Comparison of ENCODE assay signal across 14 cellular contexts in the genomic region with DNA sequence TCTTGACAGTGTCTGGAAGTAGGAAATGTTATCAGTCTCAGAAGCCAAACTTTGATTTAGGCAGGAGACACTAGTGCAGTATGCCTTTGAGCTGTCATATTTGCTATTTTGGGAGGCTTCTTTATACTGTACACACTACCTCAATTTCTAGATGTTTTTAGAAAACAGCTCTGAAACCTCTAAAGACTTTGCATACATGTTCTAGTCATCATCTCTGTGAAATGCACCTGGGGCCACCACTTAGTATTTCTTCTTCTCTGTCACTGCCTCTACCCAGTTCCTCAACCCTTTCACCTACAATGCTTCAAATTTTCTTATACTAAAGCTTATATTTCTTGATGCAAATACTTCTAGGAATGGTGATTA. TPM values are rescaled to one million over a fixed set of nuclear protein-coding genes. Genes with fewer than 3 reads are reported as not detected.
A peak's percentile ranks its signal among the peaks of the same experiment; 100 is the strongest.
DNase-seq lines count a peak whose midpoint lies in the region; ATAC-seq and TF ChIP-seq lines count a peak whose summit lies in the region.
"Had no signal": no experiment of that assay in that cellular context is flagged by ENCODE, and none has a peak within 500 bp of the region (broad histone marks: within the 10 kb centered on the region; RNA-seq: fewer than 3 reads in every experiment).

No MANE protein-coding gene starts in this region.

- H3K4me1 Mint-ChIP-seq in activated T-helper 2 cell treated with anti-CD3 and anti-CD28 coated beads, Interferon-gamma antibody, Interleukin-2, Interleukin-4, amounts not matched to agents 10 μg/mL and 5 μg/mL and 100 μg/mL, durations not matched to agents 14 hours and 24 hours and 36 hours (ENCODE audit: low read depth) = peaks cover 5% of the 10 kb centered on the region
- H3K4me1 Mint-ChIP-seq: IgD-negative memory B cell had no signal

- H3K4me1 ChIP-seq in hepatocyte (ENCODE audit: insufficient read depth) (no peaks in the 10 kb centered on the region), right cardiac atrium (ENCODE audit: control insufficient read depth, insufficient read depth, low read length) (no peaks in the 10 kb centered on the region)

- in situ Hi-C loops in GM13977 (cut with MboI; ENCODE audit: low pct_unique_long_range_greater_than_20kb, low sequenced_read_pairs, unreplicated experiment) = loop anchor here (25.0 kb wide), 1 partner anchor 187 kb away; no protein-coding TSS in a partner anchor

- H3K4me3 ChIP-seq in hepatocyte (no peak overlapping the region), right cardiac atrium (ENCODE audit: low read length) (no peak overlapping the region)

- H2AFZ ChIP-seq in hepatocyte = no peak overlapping the region

- peaks cover 17% of the 10 kb centered on the region for H3K27me3 Mint-ChIP-seq in activated T-helper 2 cell treated with anti-CD3 and anti-CD28 coated beads, Interferon-gamma antibody, Interleukin-2, Interleukin-4, amounts not matched to agents 10 μg/mL and 5 μg/mL and 100 μg/mL, durations not matched to agents 14 hours and 24 hours and 36 hours (ENCODE audit: low read depth)
- H3K27me3 Mint-ChIP-seq: activated CD4-positive, alpha-beta memory T cell treated with anti-CD3 and anti-CD28 coated beads for 36 hours; IgD-negative memory B cell had no signal

- H3K36me3 Mint-ChIP-seq in activated T-helper 2 cell treated with anti-CD3 and anti-CD28 coated beads, Interferon-gamma antibody, Interleukin-2, Interleukin-4, amounts not matched to agents 10 μg/mL and 5 μg/mL and 100 μg/mL, durations not matched to agents 14 hours and 24 hours and 36 hours (ENCODE audit: low read depth) = no peaks in the 10 kb centered on the region
- H3K36me3 Mint-ChIP-seq: activated CD4-positive, alpha-beta memory T cell treated with anti-CD3 and anti-CD28 coated beads for 36 hours; IgD-negative memory B cell had no signal

- H4K20me1 ChIP-seq in hepatocyte (ENCODE audit: insufficient read depth, poor library complexity, severe bottlenecking) = no peaks in the 10 kb centered on the region

- H3K4me2 ChIP-seq in hepatocyte = no peak overlapping the region

- DNase-seq in GM13977 (ENCODE audit: low spot score) (peak; percentile 15), kidney glomerular epithelial cell (lab: John Stamatoyannopoulos, UW) (no peak), hepatocyte (ENCODE audit: low spot score) (no peak), right cardiac atrium (no peak)
- no peak for DNase-seq in activated T-helper 2 cell treated with anti-CD3 and anti-CD28 coated beads, Interferon-gamma antibody, Interleukin-2, Interleukin-4, amounts not matched to agents 10 μg/mL and 5 μg/mL and 100 μg/mL, durations not matched to agents 14 hours and 24 hours and 36 hours (ENCODE audit: low spot score)
- DNase-seq: activated CD4-positive, alpha-beta memory T cell treated with anti-CD3 and anti-CD28 coated beads for 36 hours; activated naive CD4-positive, alpha-beta T cell treated with anti-CD3 and anti-CD28 coated beads, Interleukin-2, amount 50 U/mL, for 16 hours; DMS79 treated with DMSO at 0.1 percent for 48 hours; NCI-H187 treated with DMSO at 0.1 percent for 48 hours had no signal

- ATAC-seq in GM19395 (IDR thresholded peaks at IDR 0.05; ENCODE audit: unreplicated experiment) (peak; percentile 98), HG02642 (IDR thresholded peaks at IDR 0.05; ENCODE audit: poor library complexity, unreplicated experiment) (peak; percentile 97), HG03342 (IDR thresholded peaks at IDR 0.05; ENCODE audit: unreplicated experiment) (peak; percentile 98), right cardiac atrium (no peak)

- H3K9me3 ChIP-seq in hepatocyte (ENCODE audit: low read depth) = no peaks in the 10 kb centered on the region
- H3K9me3 ChIP-seq in right cardiac atrium (ENCODE audit: control insufficient read depth, low read length) = no peaks in the 10 kb centered on the region

- no peak overlapping the region for H3K27ac Mint-ChIP-seq in activated T-helper 2 cell treated with anti-CD3 and anti-CD28 coated beads, Interferon-gamma antibody, Interleukin-2, Interleukin-4, amounts not matched to agents 10 μg/mL and 5 μg/mL and 100 μg/mL, durations not matched to agents 14 hours and 24 hours and 36 hours
- H3K27ac Mint-ChIP-seq: activated CD4-positive, alpha-beta memory T cell treated with anti-CD3 and anti-CD28 coated beads for 36 hours; IgD-negative memory B cell had no signal

- H3K9me3 Mint-ChIP-seq in activated T-helper 2 cell treated with anti-CD3 and anti-CD28 coated beads, Interferon-gamma antibody, Interleukin-2, Interleukin-4, amounts not matched to agents 10 μg/mL and 5 μg/mL and 100 μg/mL, durations not matched to agents 14 hours and 24 hours and 36 hours = no peaks in the 10 kb centered on the region
- H3K9me3 Mint-ChIP-seq: activated CD4-positive, alpha-beta memory T cell treated with anti-CD3 and anti-CD28 coated beads for 36 hours had no signal

- H3K27me3 ChIP-seq in hepatocyte (no peaks in the 10 kb centered on the region), right cardiac atrium (ENCODE audit: control insufficient read depth, insufficient read depth) (no peaks in the 10 kb centered on the region)

- no peak overlapping the region for H3K4me3 Mint-ChIP-seq in activated T-helper 2 cell treated with anti-CD3 and anti-CD28 coated beads, Interferon-gamma antibody, Interleukin-2, Interleukin-4, amounts not matched to agents 10 μg/mL and 5 μg/mL and 100 μg/mL, durations not matched to agents 14 hours and 24 hours and 36 hours (ENCODE audit: low read depth)
- H3K4me3 Mint-ChIP-seq: activated CD4-positive, alpha-beta memory T cell treated with anti-CD3 and anti-CD28 coated beads for 36 hours; IgD-negative memory B cell had no signal

- TF ChIP-seq CTCF in GM13977 (IDR thresholded peaks at IDR 0.05; ENCODE audit: extremely low read depth, insufficient read depth, missing control alignments) (no peak), hepatocyte (IDR thresholded peaks at IDR 0.05; ENCODE audit: poor library complexity) (no peak)

- intact Hi-C loops in activated T-helper 2 cell treated with anti-CD3 and anti-CD28 coated beads, Interferon-gamma antibody, Interleukin-2, Interleukin-4, amounts not matched to agents 10 μg/mL and 5 μg/mL and 100 μg/mL, durations not matched to agents 14 hours and 24 hours and 36 hours (cut with micrococcal nuclease) = no loop called here
- intact Hi-C loops in right cardiac atrium (cut with DNase I) = no loop called here

- H3K79me2 ChIP-seq in hepatocyte = no peaks in the 10 kb centered on the region

- no peaks in the 10 kb centered on the region for H3K9me2 ChIP-seq in hepatocyte (replicated peaks; ENCODE audit: insufficient read depth)

- no peaks in the 10 kb centered on the region for H3K36me3 ChIP-seq in hepatocyte (replicated peaks; ENCODE audit: insufficient read depth, low read depth)

- H3K27ac ChIP-seq in hepatocyte (no peak overlapping the region), right cardiac atrium (ENCODE audit: low read length) (no peak overlapping the region)

RNA-seq across cellular contexts. Expression of a gene that starts 29.1 kb away (rescaled TPM):
- 27.1 and 28.2 TPM in 2 replicates for total RNA-seq in activated T-helper 2 cell treated with anti-CD3 and anti-CD28 coated beads, Interferon-gamma antibody, Interleukin-2, Interleukin-4, amounts not matched to agents 10 μg/mL and 5 μg/mL and 100 μg/mL, durations not matched to agents 14 hours and 24 hours and 36 hours
- total RNA-seq in hepatocyte (19.3 and 24.9 TPM in 2 replicates), right cardiac atrium (1 to 10 TPM; 5.1 to 8.4 (median 7.2) TPM)
- polyA plus RNA-seq in hepatocyte (20.8 and 21.3 TPM in 2 replicates), right cardiac atrium (3.2 TPM)
- total RNA-seq: T-helper 1 cell treated with Interleukin-12 subunit alpha and Interleukin-12 subunit beta and Interleukin-4 antibody, amounts not matched to agents 30 ng/mL and 1 ng/mL, for 36 hours had no signal

Comparison
In these comparisons a context has a peak if more than half of its experiments do, and no peak if none do; other contexts are left out.
1. ATAC-seq: peak in GM19395 (single experiment), HG02642 (single experiment) and HG03342 (single experiment); none in right cardiac atrium (0 of 2).